25 cellular contexts compared by ENCODE assay signal in the genomic region with DNA sequence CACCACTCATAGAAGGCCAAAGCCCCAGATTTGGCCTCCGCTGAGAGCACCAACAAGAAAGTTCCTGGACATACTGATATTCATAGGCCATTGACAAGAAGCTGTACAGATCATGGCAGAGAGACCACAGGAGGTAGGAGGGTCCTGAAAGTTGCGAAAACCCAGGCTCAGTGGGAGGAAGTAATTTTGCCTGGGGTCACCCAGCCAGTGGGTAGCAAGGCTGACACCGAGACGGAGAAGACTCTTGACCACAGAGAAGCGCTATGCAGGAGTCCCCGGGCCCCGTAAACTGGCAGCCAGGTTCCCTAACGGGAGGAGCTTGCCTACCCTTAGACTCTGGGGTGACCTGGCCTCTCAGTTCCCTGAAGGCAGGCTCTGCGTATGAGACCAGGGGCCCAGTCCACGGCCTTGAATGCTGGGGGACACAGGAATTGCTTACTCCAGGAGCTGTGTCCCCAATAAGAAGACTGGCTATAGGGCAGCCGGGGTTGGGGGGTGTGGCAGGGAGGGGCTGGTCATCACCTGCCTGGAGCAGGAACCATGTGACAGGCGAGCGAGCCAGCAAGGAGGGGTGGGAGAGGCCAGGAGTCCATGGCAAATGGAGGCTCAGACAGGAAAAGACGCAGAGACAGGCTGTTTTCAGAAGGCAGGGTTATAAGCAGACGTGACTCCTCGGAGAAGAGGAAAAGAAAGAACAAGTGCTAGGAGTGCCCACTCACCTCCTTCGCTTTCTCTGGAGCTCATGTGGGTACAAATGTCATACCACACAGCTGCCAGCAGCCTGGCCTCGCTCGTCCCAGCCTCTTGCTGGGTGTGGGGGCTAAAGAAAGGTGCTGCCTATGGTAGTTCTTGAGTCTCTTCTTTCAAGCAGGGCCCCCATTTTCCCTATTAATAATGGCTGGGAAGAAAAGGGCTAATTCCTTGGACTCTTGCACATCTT. TPM values are rescaled to one million over a fixed set of nuclear protein-coding genes. Genes with fewer than 3 reads are reported as not detected.
"Had no signal": no experiment of that assay in that cellular context is flagged by ENCODE, and none has a peak within 500 bp of the region (broad histone marks: within the 10 kb centered on the region; RNA-seq: fewer than 3 reads in every experiment).

No MANE protein-coding gene starts in this region.

- DNase-seq: activated CD4-positive, alpha-beta T cell treated with anti-CD3 and anti-CD28 coated beads for 4 hours; activated CD4-positive, alpha-beta T cell treated with anti-CD3 and anti-CD28 coated beads, Interleukin-2, amount 50 U/mL, for 48 hours; activated CD4-positive, CD25-positive, alpha-beta regulatory T cell; activated gamma-delta T cell; activated T-cell treated with anti-CD3 and anti-CD28 coated beads, Interleukin-2, amount 50 U/mL, for 72 hours; dermis blood vessel endothelial cell; effector CD8-positive, alpha-beta T cell; erythroblast; foreskin fibroblast; hippocampal formation; left ventricle myocardium superior; midbrain; ovary; stimulated activated CD4-positive, alpha-beta T cell treated with anti-CD3 and anti-CD28 coated beads, Interleukin-12 subunit alpha, Interleukin-12 subunit beta, amount 100 ng/mL, for 4 hours; stimulated activated CD4-positive, alpha-beta T cell treated with anti-CD3 and anti-CD28 coated beads, Interleukin-4, amount 100 ng/mL, for 4 hours; stomach; T1000 had no signal

- H3K27ac ChIP-seq: neutrophil, ovary, prostate gland, right atrium auricular region, stomach, suprapubic skin had no signal

- H3K4me3 ChIP-seq: ovary, prostate gland, right atrium auricular region, stomach, suprapubic skin, tibial nerve had no signal

- H3K27me3 ChIP-seq: neutrophil, ovary, right atrium auricular region, stomach, suprapubic skin, tibial nerve had no signal

- H3K36me3 ChIP-seq: neutrophil, ovary, prostate gland, right atrium auricular region, stomach, suprapubic skin, tibial nerve had no signal

- H3K4me1 ChIP-seq: prostate gland, tibial nerve had no signal

- H3K9me3 ChIP-seq: neutrophil, ovary, prostate gland, right atrium auricular region, stomach, suprapubic skin, tibial nerve had no signal

RNA-seq across cellular contexts. Expression of gene NPFFR1, which starts 24.6 kb away (rescaled TPM):
- total RNA-seq: activated CD8-positive, alpha-beta memory T cell treated with anti-CD3 and anti-CD28 coated beads for 36 hours; cardiac septum; dermis blood vessel endothelial cell; fibroblast of lung had no signal
- polyA plus RNA-seq: fibroblast of lung had no signal
